8 cellular contexts compared by ENCODE assay signal in the genomic region with DNA sequence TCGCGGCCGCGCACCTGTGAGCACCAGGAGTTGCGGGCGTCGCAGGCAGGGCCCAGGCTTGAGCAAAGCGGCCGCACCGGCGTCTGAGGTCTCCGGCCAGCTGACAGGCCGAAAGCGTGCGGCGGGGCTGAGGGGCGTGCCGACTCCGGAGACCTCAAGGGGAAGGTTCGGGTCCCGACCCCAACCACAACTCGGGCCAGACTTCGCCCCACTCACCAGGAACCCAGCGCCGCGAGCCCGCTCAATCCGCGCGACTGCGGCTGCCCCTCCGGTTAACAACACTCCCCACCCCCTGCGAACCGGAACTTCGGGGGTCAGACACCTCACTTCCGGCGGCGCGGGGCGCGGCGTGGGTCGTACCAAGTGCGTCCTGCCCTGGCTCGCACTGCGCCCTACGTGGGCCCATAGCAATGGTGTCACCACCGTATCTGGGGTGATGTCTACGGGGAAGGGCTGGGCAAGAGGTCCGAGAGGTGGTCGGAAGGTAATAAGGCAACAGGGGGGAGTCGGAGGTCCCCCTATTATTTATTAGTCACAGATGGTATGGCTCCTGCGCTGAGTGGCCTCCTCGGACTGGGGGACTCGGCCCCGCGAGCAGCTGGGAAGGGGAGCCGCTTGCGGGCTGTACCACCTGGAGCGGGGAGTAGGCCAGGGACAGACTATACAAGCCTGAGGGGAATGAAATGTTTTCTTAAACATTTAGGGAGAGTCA. TPM values are rescaled to one million over a fixed set of nuclear protein-coding genes. Genes with fewer than 3 reads are reported as not detected.
DNase-seq lines count a peak whose midpoint lies in the region; TF ChIP-seq lines count a peak whose summit lies in the region.

A gene (minus strand): TSS at position 280 of the 712 bp plus-strand sequence. CDS start 918 bp downstream, outside the sequence.

- peak within 1 kb of the TSS; percentile 100 for H3K4me3 ChIP-seq in LNCaP clone FGC (ENCODE audit: low read depth, low read length)
- H3K4me3 ChIP-seq in stomach smooth muscle (ENCODE audit: low read length in 2 of 2) = peak within 1 kb of the TSS; percentile 80 to 93

- H3K4me3 Mint-ChIP-seq in neural crest cell = peak within 1 kb of the TSS; percentile 100

- H3K27me3 ChIP-seq in stomach smooth muscle (ENCODE audit: control insufficient read depth in 1 of 2, insufficient read depth in 2 of 2, low read length in 2 of 2) = no peaks in the 10 kb centered on the region

- H3K27me3 Mint-ChIP-seq in neural crest cell (ENCODE audit: low read depth) = peaks cover 19% of the 10 kb centered on the region

- H3K4me1 Mint-ChIP-seq in neural crest cell = peaks cover 29% of the 10 kb centered on the region

- H3K9me3 Mint-ChIP-seq in neural crest cell = no peaks in the 10 kb centered on the region

- H3K4me1 ChIP-seq in stomach smooth muscle (ENCODE audit: control insufficient read depth, insufficient read depth, low read length) = peaks cover 33% of the 10 kb centered on the region

- H3K36me3 ChIP-seq in stomach smooth muscle (ENCODE audit: control insufficient read depth in 2 of 2, insufficient read depth in 2 of 2, low read length in 2 of 2) = peaks cover 22 to 29% of the 10 kb centered on the region in 2 donors

- peak within 1 kb of the TSS; percentile 89 to 100 for H3K9ac ChIP-seq in stomach smooth muscle (ENCODE audit: low read length in 2 of 2)

- peak within 1 kb of the TSS; percentile 100 for H3K27ac Mint-ChIP-seq in neural crest cell (ENCODE audit: unreplicated experiment)

- H3K27ac ChIP-seq in stomach smooth muscle (ENCODE audit: low read length) = peak within 1 kb of the TSS; percentile 99

- TF ChIP-seq CTCF in LNCaP clone FGC (IDR thresholded peaks at IDR 0.05; ENCODE audit: control insufficient read depth, extremely low read depth, insufficient read depth) (no peak), neural crest cell (conservative IDR thresholded peaks at IDR 0.05) (no peak)

- H3K36me3 Mint-ChIP-seq in neural crest cell (ENCODE audit: low read depth) = no peaks in the 10 kb centered on the region

- DNase-seq in EL (peak; percentile 86), H4 (ENCODE audit: low spot score) (peak; percentile 77), LNCaP clone FGC (ENCODE audit: low read depth) (peak; percentile 64), SHP77 (lab: John Stamatoyannopoulos, UW) (peak; percentile 80 to 86), fibroblast of the conjunctiva (ENCODE audit: low read depth) (peak; percentile 57), neural crest cell (ENCODE audit: low read depth, low spot score) (peak; percentile 81)
- DNase-seq in activated effector memory CD4-positive, alpha-beta T cell treated with Interleukin-2 at 50 U/mL for 16 hours = peak; percentile 90

- H3K9me3 ChIP-seq in stomach smooth muscle (ENCODE audit: control insufficient read depth in 2 of 2, low read length in 2 of 2) = no peaks in the 10 kb centered on the region

RNA-seq across cellular contexts. Expression of the gene that starts here (rescaled TPM):
- 6.4 and 18.0 TPM in 2 replicates for total RNA-seq in H4 (2014; rRNA removed; shearing (Covaris generic))
- 35.1 and 36.7 TPM in 2 replicates for total RNA-seq in neural crest cell

Comparison
In these comparisons a context has a peak if more than half of its experiments do, and no peak if none do; other contexts are left out.
1. Peak in every context shown above with its lines: DNase-seq, H3K4me3 ChIP-seq and H3K27ac ChIP-seq.